8 cellular contexts compared by ENCODE assay signal in the genomic region with DNA sequence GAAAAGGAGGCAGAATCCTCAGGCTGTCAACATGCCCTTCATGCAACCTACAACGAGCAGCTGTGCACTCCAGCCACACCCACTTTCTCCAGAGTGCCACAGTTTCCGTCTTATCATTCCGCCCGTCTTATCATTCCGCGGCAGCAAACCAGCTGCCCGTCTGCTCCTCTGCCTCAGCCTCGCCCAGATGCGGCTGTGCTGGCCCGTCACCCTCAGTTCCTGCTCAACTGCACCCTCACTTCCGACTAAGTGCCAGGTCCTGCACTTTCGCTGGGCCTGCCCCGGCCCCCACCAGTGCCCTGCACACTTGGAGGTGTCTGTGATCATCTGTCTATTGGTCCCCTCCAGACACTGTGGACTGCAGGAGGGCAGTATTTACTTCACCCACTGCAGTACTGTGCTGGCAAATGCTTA. TPM values are rescaled to one million over a fixed set of nuclear protein-coding genes. Genes with fewer than 3 reads are reported as not detected.
DNase-seq lines count a peak whose midpoint lies in the region; ATAC-seq and TF ChIP-seq lines count a peak whose summit lies in the region.

No MANE protein-coding gene starts in this region.

- no peak for TF ChIP-seq POLR2A in sigmoid colon (IDR thresholded peaks at IDR 0.05)

- TF ChIP-seq EP300 in sigmoid colon (IDR thresholded peaks at IDR 0.05): no peak

- no peaks in the 10 kb centered on the region for H3K36me3 ChIP-seq in sigmoid colon

- ATAC-seq in GM19463 (IDR thresholded peaks at IDR 0.05; ENCODE audit: unreplicated experiment): no peak

- 2 to 28% methylated on average over 13 of the region's 13 CpGs for WGBS in sigmoid colon, 2 donors

- no peaks in the 10 kb centered on the region for H3K27me3 ChIP-seq in sigmoid colon

- TF ChIP-seq CTCF in epithelial cell of proximal tubule (conservative IDR thresholded peaks at IDR 0.05; ENCODE audit: low read depth, low read length) (no peak), sigmoid colon (IDR thresholded peaks at IDR 0.05) (no peak)

- peak overlapping the region; percentile 5 for H3K4me3 ChIP-seq in epithelial cell of proximal tubule (ENCODE audit: low read depth, low read length)
- H3K4me3 ChIP-seq in sigmoid colon: peak overlapping the region in 1 of 4 donors; percentile 19

- peak; percentile 91 for DNase-seq in KBM-7
- DNase-seq in activated CD4-positive, alpha-beta T cell treated with anti-CD3 and anti-CD28 coated beads for 4 hours: peak; percentile 31 to 32
- no peak for DNase-seq in epithelial cell of proximal tubule (ENCODE audit: low read depth)
- no peak for DNase-seq in sigmoid colon
- DNase-seq in NCI-H2029 (lab: John Stamatoyannopoulos, UW): no peak
- no peak for DNase-seq in NCI-H510A (lab: John Stamatoyannopoulos, UW)
- no peak for DNase-seq in NCI-H1436 treated with DMSO at 0.1 percent for 48 hours (lab: John Stamatoyannopoulos, UW)

- H3K4me1 ChIP-seq in sigmoid colon: peaks cover 0 to 39% (median 26%) of the 10 kb centered on the region in 4 donors

- H3K27ac ChIP-seq in sigmoid colon: peak overlapping the region; percentile 11 to 60 (median 38)

- in situ Hi-C loops in KBM-7 (cut with MboI; ENCODE audit: low pct_unique_long_range_greater_than_20kb, low sequenced_read_pairs): no loop called here

- no peaks in the 10 kb centered on the region for H3K9me3 ChIP-seq in sigmoid colon

- intact Hi-C loops in sigmoid colon (cut with DNase I): no loop called here

RNA-seq across cellular contexts. Expression of a gene that starts 43.7 kb away (rescaled TPM):
- total RNA-seq in epithelial cell of proximal tubule: 43.0 and 47.5 TPM in 2 replicates
- 10 to 100 TPM; 26.3 to 94.2 (median 45.0) TPM for total RNA-seq in sigmoid colon
- 10 to 100 TPM in 2 of 3 donors, 1 to 10 TPM in 1; 9.6 to 36.3 (median 16.9) TPM for polyA plus RNA-seq in sigmoid colon

Comparison
In these comparisons a context has a peak if more than half of its experiments do, and no peak if none do; other contexts are left out.
1. DNase-seq: peak in KBM-7 (single experiment) and activated CD4-positive, alpha-beta T cell treated with anti-CD3 and anti-CD28 coated beads for 4 hours (2 of 2); none in epithelial cell of proximal tubule (single experiment), sigmoid colon (single experiment), NCI-H2029 (single experiment), NCI-H510A (single experiment) and NCI-H1436 treated with DMSO at 0.1 percent for 48 hours (single experiment).